8 cellular contexts compared by ENCODE assay signal in the genomic region with DNA sequence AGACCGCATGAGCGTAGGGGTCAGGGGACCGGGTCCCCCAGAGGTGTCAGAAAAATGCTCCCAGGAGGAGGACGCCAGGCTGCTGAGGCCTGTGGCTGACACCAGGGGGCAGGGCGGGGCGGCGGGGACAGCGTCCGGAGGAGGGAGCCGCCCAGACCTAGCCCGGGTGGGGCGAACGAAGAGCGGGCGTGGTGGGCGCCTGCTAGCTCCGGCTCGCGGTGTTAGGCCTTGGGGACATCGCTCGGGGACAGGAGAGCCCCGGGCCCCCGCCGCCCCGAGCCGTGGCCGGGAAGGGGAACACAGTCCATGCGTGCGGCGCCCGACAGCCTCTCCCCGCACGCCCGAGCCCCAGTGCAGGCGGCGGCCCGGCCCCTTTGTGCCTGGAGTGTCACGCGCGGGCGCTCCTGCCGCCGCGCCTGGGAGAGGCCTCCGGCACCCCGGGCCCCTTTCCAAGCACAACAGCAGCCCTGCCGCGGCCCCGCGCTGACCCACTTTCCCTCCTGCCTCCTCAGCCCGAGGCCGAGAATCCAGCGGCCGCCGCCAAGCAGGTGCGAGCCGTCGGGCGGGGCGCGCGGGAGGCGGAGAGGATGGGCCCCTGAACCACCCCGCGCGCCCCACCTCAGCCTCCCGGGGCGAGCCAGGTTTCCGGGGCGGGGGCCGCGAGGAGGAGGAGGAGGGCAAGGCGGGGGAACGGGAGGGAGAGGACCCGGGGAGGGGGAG.
A peak's percentile ranks its signal among the peaks of the same experiment; 100 is the strongest.
DNase-seq lines count a peak whose midpoint lies in the region; ATAC-seq, FAIRE-seq and TF ChIP-seq lines count a peak whose summit lies in the region.

No MANE protein-coding gene starts in this region.

- H3K9me3 ChIP-seq in keratinocyte (ENCODE audit: control insufficient read depth, low read depth, low read length): no peaks in the 10 kb centered on the region

- H3K9me1 ChIP-seq in keratinocyte (ENCODE audit: control insufficient read depth, extremely low read depth, insufficient read depth, low read length): no peaks in the 10 kb centered on the region

- peak overlapping the region; percentile 47 for H3K9ac ChIP-seq in keratinocyte (ENCODE audit: control insufficient read depth, extremely low read depth, insufficient read depth, low read length)

- no peaks in the 10 kb centered on the region for H4K20me1 ChIP-seq in keratinocyte (ENCODE audit: control insufficient read depth, extremely low read depth, insufficient read depth, low read length)

- peaks cover 7% of the 10 kb centered on the region for H3K36me3 Mint-ChIP-seq in activated B cell treated with CpG ODN at 0.5 μM for 24 hours (ENCODE audit: low read depth)

- H2AFZ ChIP-seq in keratinocyte (ENCODE audit: control insufficient read depth, low read length): peak overlapping the region; percentile 37

- peaks cover 20% of the 10 kb centered on the region for H3K4me1 ChIP-seq in keratinocyte (ENCODE audit: control insufficient read depth, extremely low read depth, insufficient read depth, low read length)

- CTCF ChIA-PET in activated B cell treated with CpG ODN at 0.5 μM for 24 hours (lab: Charles Lee): interaction anchor here (0.8 to 5.0 kb wide), 22 partner anchors 8 to 275 kb away, joined by 3 to 69 read pairs (median 6); a partner anchor contains a TSS

- peak overlapping the region; percentile 88 for H3K4me3 Mint-ChIP-seq in activated B cell treated with CpG ODN at 0.5 μM for 24 hours

- no peaks in the 10 kb centered on the region for H3K79me2 ChIP-seq in keratinocyte (ENCODE audit: control insufficient read depth, insufficient read depth, low read length)

- no peak overlapping the region for H3K27ac ChIP-seq in keratinocyte (ENCODE audit: control insufficient read depth, insufficient read depth, low read length)

- FAIRE-seq in bronchial epithelial cell (lab: Jason Lieb, UNC): no peak
- FAIRE-seq in keratinocyte (lab: Jason Lieb, UNC): no peak

- dilution Hi-C loops in keratinocyte (cut with MboI; ENCODE audit: extremely low pct_ligation_motif_present, low sequenced_read_pairs): no loop called here

- H3K9me3 Mint-ChIP-seq in activated B cell treated with CpG ODN at 0.5 μM for 24 hours: no peaks in the 10 kb centered on the region

- ATAC-seq in HG02870 (IDR thresholded peaks at IDR 0.05; ENCODE audit: unreplicated experiment) (peak; percentile 76), activated B cell treated with CpG ODN at 0.5 μM for 24 hours (ENCODE audit: low read depth) (peak; percentile 80)

- H3K27ac Mint-ChIP-seq in activated B cell treated with CpG ODN at 0.5 μM for 24 hours: peak overlapping the region; percentile 93

- POLR2A ChIA-PET in activated B cell treated with CpG ODN at 0.5 μM for 24 hours (lab: Charles Lee): interaction anchor here (0.6 to 5.9 kb wide), 35 partner anchors 8 to 275 kb away, joined by 3 to 173 read pairs (median 6); a partner anchor contains a TSS

- TF ChIP-seq CTCF in activated B cell treated with CpG ODN at 0.5 μM for 24 hours (IDR thresholded peaks at IDR 0.05): no peak
- TF ChIP-seq CTCF in bronchial epithelial cell (IDR thresholded peaks at IDR 0.05; ENCODE audit: insufficient read depth, low read length, severe bottlenecking): peak; percentile 76
- TF ChIP-seq CTCF in keratinocyte (optimal IDR thresholded peaks at IDR 0.05 in 1 of 3, IDR thresholded peaks at IDR 0.05 in 1 of 3, conservative IDR thresholded peaks at IDR 0.05 in 1 of 3; ENCODE audit: extremely low read depth in 1 of 3, insufficient read depth in 2 of 3, low read length in 3 of 3): peak; percentile 39 to 79 (median 74)

- no peaks in the 10 kb centered on the region for H3K27me3 Mint-ChIP-seq in activated B cell treated with CpG ODN at 0.5 μM for 24 hours

- intact Hi-C loops in activated B cell treated with CpG ODN at 0.5 μM for 24 hours (cut with micrococcal nuclease): loop anchor here (1.0 to 5.0 kb wide), 13 partner anchors 9 to 273 kb away; a partner anchor contains a TSS

- H3K4me3 ChIP-seq in bronchial epithelial cell (ENCODE audit: low read depth, low read length) (peak overlapping the region; percentile 36), keratinocyte (ENCODE audit: control insufficient read depth in 2 of 3, extremely low read depth in 1 of 3, insufficient read depth in 2 of 3, low read depth in 1 of 3, low read length in 3 of 3) (peak overlapping the region; percentile 16 to 46 (median 32))

- H3K36me3 ChIP-seq in bronchial epithelial cell (ENCODE audit: control insufficient read depth, insufficient read depth, low read length) (no peaks in the 10 kb centered on the region), keratinocyte (ENCODE audit: control insufficient read depth in 2 of 2, extremely low read depth in 1 of 2, insufficient read depth in 2 of 2, low read length in 2 of 2) (no peaks in the 10 kb centered on the region)

- DNase-seq in NCI-H2107 treated with DMSO at 0.1 percent for 48 hours (lab: John Stamatoyannopoulos, UW; ENCODE audit: unreplicated experiment): peak; percentile 23
- DNase-seq in NCI-H2107 (lab: John Stamatoyannopoulos, UW): no peak
- DNase-seq in NCI-H2029 (lab: John Stamatoyannopoulos, UW): peak; percentile 26
- DNase-seq in activated B cell treated with CpG ODN at 0.5 μM for 24 hours: peak; percentile 86
- no peak for DNase-seq in bronchial epithelial cell (ENCODE audit: low read depth)
- no peak for DNase-seq in keratinocyte (ENCODE audit: low read depth, low spot score)
- DNase-seq in stimulated activated CD4-positive, alpha-beta T cell treated with anti-CD3 and anti-CD28 coated beads, Interleukin-15, amount 100 ng/mL, for 24 hours: peak; percentile 92

- H3K27me3 ChIP-seq in bronchial epithelial cell (ENCODE audit: control insufficient read depth, insufficient read depth, low read length) (no peaks in the 10 kb centered on the region), keratinocyte (ENCODE audit: control insufficient read depth, extremely low read depth, insufficient read depth, low read length) (no peaks in the 10 kb centered on the region)

- peak overlapping the region; percentile 56 for H3K4me2 ChIP-seq in keratinocyte (ENCODE audit: control insufficient read depth, extremely low read depth, insufficient read depth, low read depth, low read length)

- H3K4me1 Mint-ChIP-seq in activated B cell treated with CpG ODN at 0.5 μM for 24 hours: peaks cover 44% of the 10 kb centered on the region

Comparison
In these comparisons a context has a peak if more than half of its experiments do, and no peak if none do; other contexts are left out.
1. DNase-seq: peak in NCI-H2107 treated with DMSO at 0.1 percent for 48 hours (single experiment), NCI-H2029 (single experiment), activated B cell treated with CpG ODN at 0.5 μM for 24 hours (single experiment) and stimulated activated CD4-positive, alpha-beta T cell treated with anti-CD3 and anti-CD28 coated beads, Interleukin-15, amount 100 ng/mL, for 24 hours (single experiment); none in NCI-H2107 (single experiment), bronchial epithelial cell (single experiment) and keratinocyte (single experiment).